Comparison of ENCODE assay signal across 30 cellular contexts in the genomic region with DNA sequence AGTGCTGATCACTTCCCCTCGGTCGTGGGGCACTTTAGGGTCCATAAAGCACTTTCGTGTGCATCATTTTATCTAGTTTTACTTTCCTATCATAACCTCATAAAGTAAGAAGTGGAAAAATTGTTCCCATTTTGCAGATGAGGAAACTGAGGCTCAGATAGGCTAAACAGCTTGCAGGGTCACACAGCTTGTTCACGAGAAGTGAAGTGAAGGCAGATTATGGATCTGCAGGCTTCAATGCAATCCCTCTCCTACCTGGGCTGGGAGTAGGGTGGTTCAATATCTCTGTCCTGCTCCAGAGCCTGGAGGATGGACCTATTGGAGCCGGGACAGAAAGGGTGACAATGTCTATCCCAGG.
"Had no signal": no experiment of that assay in that cellular context is flagged by ENCODE, and none has a peak within 500 bp of the region (broad histone marks: within the 10 kb centered on the region; RNA-seq: fewer than 3 reads in every experiment).

No MANE protein-coding gene starts in this region.

- H3K4me1 ChIP-seq: psoas muscle, testis, tibial artery, transverse colon, upper lobe of right lung, uterus had no signal

- H3K9ac ChIP-seq: parathyroid adenoma had no signal

- H3K79me2 ChIP-seq: parathyroid adenoma had no signal

- H3K4me3 Mint-ChIP-seq: naive B cell; naive thymus-derived CD8-positive, alpha-beta T cell; natural killer cell treated with Interleukin-12 subunit alpha and Interleukin-12 subunit beta and Interleukin-15 and Interleukin-18, amount 100 ng/mL, for 72 hours; nephron progenitor cell; neural crest cell; stimulated activated memory B cell treated with anti-CD40 and anti-IgM and Interleukin-4, amounts not matched to agents 10 μg/mL and 1 μg/mL and 100 μg/mL, for 72 hours; stimulated activated naive CD8-positive, alpha-beta T cell treated with anti-CD3 and anti-CD28 coated beads, Interleukin-15, amount 100 ng/mL, for 72 hours; type B pancreatic cell had no signal

- H3K27ac ChIP-seq: ovary, parathyroid adenoma, psoas muscle, skin epidermis, spleen, suprapubic skin, testis, tibial artery, transverse colon, upper lobe of right lung, uterus had no signal

- H3K9me3 ChIP-seq: ovary, psoas muscle, spleen, suprapubic skin, testis, tibial artery, transverse colon, upper lobe of right lung, uterus had no signal

- H3K36me3 ChIP-seq: ovary, spleen, suprapubic skin, tibial artery, transverse colon, upper lobe of right lung, uterus had no signal

- H3K9me3 Mint-ChIP-seq: naive B cell; naive thymus-derived CD8-positive, alpha-beta T cell; natural killer cell treated with Interleukin-12 subunit alpha and Interleukin-12 subunit beta and Interleukin-15 and Interleukin-18, amount 100 ng/mL, for 72 hours; nephron progenitor cell; neural crest cell; stimulated activated memory B cell treated with anti-CD40 and anti-IgM and Interleukin-4, amounts not matched to agents 10 μg/mL and 1 μg/mL and 100 μg/mL, for 72 hours; stimulated activated naive CD8-positive, alpha-beta T cell treated with anti-CD3 and anti-CD28 coated beads, Interleukin-15, amount 100 ng/mL, for 72 hours; type B pancreatic cell had no signal

- DNase-seq: naive B cell; naive thymus-derived CD8-positive, alpha-beta T cell; nephron progenitor cell; ovary; posterior cingulate gyrus; psoas muscle; spleen; stimulated activated CD4-positive, alpha-beta T cell treated with anti-CD3 and anti-CD28 coated beads, Interleukin-12 subunit alpha, Interleukin-12 subunit beta, amount 100 ng/mL, for 4 hours; stimulated activated CD4-positive, alpha-beta T cell treated with anti-CD3 and anti-CD28 coated beads, Interleukin-1b, Interleukin-23, amount 100 ng/mL, for 48 hours; stimulated activated CD4-positive, alpha-beta T cell treated with anti-CD3 and anti-CD28 coated beads, Interleukin-4, amount 100 ng/mL, for 1 hour; stimulated activated CD4-positive, alpha-beta T cell treated with anti-CD3 and anti-CD28 coated beads, Interleukin-4, amount 100 ng/mL, for 4 hours; stimulated activated CD8-positive, alpha-beta memory T cell treated with anti-CD3 and anti-CD28 coated beads, Interleukin-4, amount 100 ng/mL, for 48 hours; stimulated activated naive CD4-positive, alpha-beta T cell; stimulated activated naive CD8-positive, alpha-beta T cell treated with anti-CD3 and anti-CD28 coated beads, Interleukin-15, amount 100 ng/mL, for 72 hours; stimulated activated naive CD8-positive, alpha-beta T cell treated with anti-CD3 and anti-CD28 coated beads, Interleukin-15, Interleukin-2, amounts not matched to agents 100 U/mL and 50 U/mL, for 24 hours; testis; tibial artery; transverse colon; upper lobe of right lung; uterus had no signal

- H2AFZ ChIP-seq: parathyroid adenoma had no signal

- H3K27ac Mint-ChIP-seq: naive B cell; natural killer cell treated with Interleukin-12 subunit alpha and Interleukin-12 subunit beta and Interleukin-15 and Interleukin-18, amount 100 ng/mL, for 72 hours; nephron progenitor cell; progenitor cell of endocrine pancreas; stimulated activated memory B cell treated with anti-CD40 and anti-IgM and Interleukin-4, amounts not matched to agents 10 μg/mL and 1 μg/mL and 100 μg/mL, for 72 hours; stimulated activated naive CD8-positive, alpha-beta T cell treated with anti-CD3 and anti-CD28 coated beads, Interleukin-15, amount 100 ng/mL, for 72 hours; type B pancreatic cell had no signal

- ATAC-seq: naive thymus-derived CD8-positive, alpha-beta T cell; natural killer cell treated with Interleukin-12 subunit alpha and Interleukin-12 subunit beta and Interleukin-15 and Interleukin-18, amount 100 ng/mL, for 72 hours; psoas muscle; sciatic nerve; stimulated activated memory B cell treated with anti-CD40 and anti-IgM and Interleukin-4, amounts not matched to agents 10 μg/mL and 1 μg/mL and 100 μg/mL, for 72 hours; stimulated activated naive CD8-positive, alpha-beta T cell treated with anti-CD3 and anti-CD28 coated beads, Interleukin-15, amount 100 ng/mL, for 72 hours; stimulated activated naive CD8-positive, alpha-beta T cell treated with anti-CD3 and anti-CD28 coated beads, Interleukin-15, Interleukin-2, amounts not matched to agents 100 U/mL and 50 U/mL, for 24 hours; upper lobe of right lung had no signal

- H3K4me3 ChIP-seq: ovary, psoas muscle, skin epidermis, smooth muscle cell, spleen, suprapubic skin, testis, tibial artery, transverse colon, upper lobe of right lung, uterus had no signal

- H3K4me2 ChIP-seq: smooth muscle cell had no signal

- H3K27me3 ChIP-seq: ovary, testis, uterus had no signal

- H3K36me3 Mint-ChIP-seq: naive B cell; naive thymus-derived CD8-positive, alpha-beta T cell; natural killer cell treated with Interleukin-12 subunit alpha and Interleukin-12 subunit beta and Interleukin-15 and Interleukin-18, amount 100 ng/mL, for 72 hours; stimulated activated memory B cell treated with anti-CD40 and anti-IgM and Interleukin-4, amounts not matched to agents 10 μg/mL and 1 μg/mL and 100 μg/mL, for 72 hours; type B pancreatic cell had no signal
